Comparison of ENCODE assay signal across 10 cellular contexts in genomic region chr3:36677331-36678007, GRCh38.
DNase-seq lines count a peak whose midpoint lies in the region; ATAC-seq and TF ChIP-seq lines count a peak whose summit lies in the region.
"Had no signal": no experiment of that assay in that cellular context is flagged by ENCODE, and none has a peak within 500 bp of the region (broad histone marks: within the 10 kb centered on the region; RNA-seq: fewer than 3 reads in every experiment).

No MANE protein-coding gene starts in this region.

- H3K4me2 ChIP-seq in trophoblast cell (ENCODE audit: low read length), result no peak overlapping the region

- peak overlapping the region; percentile 45 for H3K27ac ChIP-seq in trophoblast cell (ENCODE audit: low read depth, low read length)
- no peak overlapping the region for H3K27ac ChIP-seq in CD8-positive, alpha-beta T cell (ENCODE audit: low read depth, low read length)
- H3K27ac ChIP-seq: cardiac muscle cell, skin epidermis had no signal

- H3K4ac ChIP-seq in trophoblast cell (ENCODE audit: low read depth, low read length), result no peak overlapping the region

- H3K79me1 ChIP-seq in trophoblast cell (ENCODE audit: low read length), result no peaks in the 10 kb centered on the region

- no peak for TF ChIP-seq CTCF in CD8-positive, alpha-beta T cell (IDR thresholded peaks at IDR 0.05)

- CTCF ChIA-PET in CD8-positive, alpha-beta T cell (lab: Charles Lee), result no interaction called here

- H3K14ac ChIP-seq in trophoblast cell (ENCODE audit: low read length), result no peak overlapping the region

- no peak overlapping the region for H4K91ac ChIP-seq in trophoblast cell (ENCODE audit: low read depth, low read length)

- peaks cover 0 to 2% of the 10 kb centered on the region in 2 experiments for H3K36me3 ChIP-seq in trophoblast cell (ENCODE audit: control insufficient read depth in 1 of 2, insufficient read depth in 2 of 2, low read length in 2 of 2)
- H3K36me3 ChIP-seq in CD8-positive, alpha-beta T cell (ENCODE audit: insufficient read depth, low read length), result no peaks in the 10 kb centered on the region
- H3K36me3 ChIP-seq: cardiac muscle cell had no signal

- peaks cover 2% of the 10 kb centered on the region for H3K27me3 Mint-ChIP-seq in CD8-positive, alpha-beta T cell (ENCODE audit: low read depth)

- DNase-seq in trophoblast cell, result peak; percentile 82 to 92
- no peak for DNase-seq in NCI-H82 treated with DMSO at 0.1 percent for 48 hours (lab: John Stamatoyannopoulos, UW; ENCODE audit: unreplicated experiment)
- DNase-seq in UCSD-AML1 (lab: John Stamatoyannopoulos, UW; ENCODE audit: unreplicated experiment), result no peak
- no peak for DNase-seq in hypothalamus (lab: John Stamatoyannopoulos, UW)
- DNase-seq in CD8-positive, alpha-beta T cell, result no peak

- H3K9me3 Mint-ChIP-seq in CD8-positive, alpha-beta T cell, result peaks cover 37% of the 10 kb centered on the region

- no peak overlapping the region for H2AK5ac ChIP-seq in trophoblast cell (ENCODE audit: low read length)

- no peak overlapping the region for H2BK12ac ChIP-seq in trophoblast cell (ENCODE audit: low read length)

- POLR2A ChIA-PET in CD8-positive, alpha-beta T cell (lab: Charles Lee), result no interaction called here

- no peak overlapping the region for H4K8ac ChIP-seq in trophoblast cell (ENCODE audit: low read depth, low read length)

- no peak overlapping the region for H3K4me3 Mint-ChIP-seq in CD8-positive, alpha-beta T cell

- H2BK5ac ChIP-seq in trophoblast cell (ENCODE audit: low read depth, low read length, poor library complexity), result no peak overlapping the region

- H2AFZ ChIP-seq in trophoblast cell (ENCODE audit: insufficient read depth, low read length, poor library complexity), result no peak overlapping the region

- H3K36me3 Mint-ChIP-seq in CD8-positive, alpha-beta T cell, result peaks cover 3% of the 10 kb centered on the region

- H3K4me3 ChIP-seq in trophoblast cell (ENCODE audit: low read depth, low read length), result no peak overlapping the region
- no peak overlapping the region for H3K4me3 ChIP-seq in CD8-positive, alpha-beta T cell (ENCODE audit: low read depth, low read length)
- H3K4me3 ChIP-seq: cardiac muscle cell, skin epidermis had no signal

- intact Hi-C loops in CD8-positive, alpha-beta T cell (cut with DNase I, micrococcal nuclease), result no loop called here

- no peak overlapping the region for H3K23ac ChIP-seq in trophoblast cell (ENCODE audit: low read length)

- H3K4me1 Mint-ChIP-seq in CD8-positive, alpha-beta T cell (ENCODE audit: low read depth), result no peaks in the 10 kb centered on the region

- peaks cover 6% of the 10 kb centered on the region for H3K9me3 ChIP-seq in trophoblast cell (ENCODE audit: insufficient read depth, low read depth, low read length)
- H3K9me3 ChIP-seq in CD8-positive, alpha-beta T cell (ENCODE audit: low read length), result peaks cover 9% of the 10 kb centered on the region

- no peak overlapping the region for H2BK120ac ChIP-seq in trophoblast cell (ENCODE audit: insufficient read depth, low read length, poor library complexity)

- H3K18ac ChIP-seq in trophoblast cell (ENCODE audit: low read length), result no peak overlapping the region

- H3K79me2 ChIP-seq in trophoblast cell (ENCODE audit: control insufficient read depth, insufficient read depth, low read length, poor library complexity), result no peaks in the 10 kb centered on the region

- H3K27ac Mint-ChIP-seq in CD8-positive, alpha-beta T cell, result no peak overlapping the region

- no peak overlapping the region for H3K9ac ChIP-seq in trophoblast cell (ENCODE audit: low read length)

- H3K27me3 ChIP-seq in trophoblast cell (ENCODE audit: insufficient read depth, low read length), result no peaks in the 10 kb centered on the region
- no peaks in the 10 kb centered on the region for H3K27me3 ChIP-seq in CD8-positive, alpha-beta T cell (ENCODE audit: insufficient read depth, low read length)
- H3K27me3 ChIP-seq: cardiac muscle cell had no signal

- WGBS in trophoblast cell (ENCODE audit: extremely low coverage, insufficient coverage, insufficient read length), result no CpG with 5 or more reads among the region's 2 CpGs

- no peak overlapping the region for H4K12ac ChIP-seq in trophoblast cell (ENCODE audit: low read depth, low read length)

- H3K4me1 ChIP-seq in trophoblast cell (ENCODE audit: control insufficient read depth in 1 of 2, insufficient read depth in 2 of 2, low read length in 2 of 2), result no peaks in the 10 kb centered on the region
- H3K4me1 ChIP-seq in CD8-positive, alpha-beta T cell (ENCODE audit: insufficient read depth, low read length), result no peaks in the 10 kb centered on the region

- peak; percentile 73 for ATAC-seq in GM18873 (IDR thresholded peaks at IDR 0.05; ENCODE audit: low FRiP score, unreplicated experiment)
- peak; percentile 73 for ATAC-seq in HG02885 (IDR thresholded peaks at IDR 0.05; ENCODE audit: poor library complexity, unreplicated experiment)
- peak; percentile 60; the same call in 1 of the 3 replicates for ATAC-seq in SK-N-SH treated with all-trans-retinoic acid at 6 μM for 48 hours
- ATAC-seq in CD8-positive, alpha-beta T cell, result no peak

TF ChIP-seq in SK-N-SH treated with all-trans-retinoic acid at 6 μM for 48 hours, 23 proteins besides CTCF, POLR2A, EP300 and RAD21:
- TF ChIP-seq PPARA (CRISPR knock-in tag; IDR thresholded peaks at IDR 0.05; ENCODE audit: borderline replicate concordance) (no peak), RARB (CRISPR knock-in tag; IDR thresholded peaks at IDR 0.05) (no peak), CREB5 (CRISPR knock-in tag; IDR thresholded peaks at IDR 0.05; ENCODE audit: low read depth) (no peak), ZNF565 (CRISPR knock-in tag; conservative IDR thresholded peaks at IDR 0.05; ENCODE audit: low read depth) (no peak), ZNF70 (CRISPR knock-in tag; IDR thresholded peaks at IDR 0.05) (no peak), TOX (CRISPR knock-in tag; IDR thresholded peaks at IDR 0.05; ENCODE audit: borderline replicate concordance) (no peak), ZFP30 (CRISPR knock-in tag; IDR thresholded peaks at IDR 0.05) (no peak), TCF4 (CRISPR knock-in tag; IDR thresholded peaks at IDR 0.05; ENCODE audit: borderline replicate concordance) (no peak), ISL1 (CRISPR knock-in tag; IDR thresholded peaks at IDR 0.05) (no peak), ZFP3 (CRISPR knock-in tag; IDR thresholded peaks at IDR 0.05) (no peak), GLIS3 (CRISPR knock-in tag; IDR thresholded peaks at IDR 0.05) (no peak), ZNF8 (CRISPR knock-in tag; IDR thresholded peaks at IDR 0.05) (no peak)

Comparison
In these comparisons a context has a peak if more than half of its experiments do, and no peak if none do; other contexts are left out.
1. DNase-seq: peak in trophoblast cell (2 of 2); none in NCI-H82 treated with DMSO at 0.1 percent for 48 hours (single experiment), UCSD-AML1 (single experiment), hypothalamus (0 of 51) and CD8-positive, alpha-beta T cell (0 of 7).